ENCODE assay signal across 8 cellular contexts in genomic region chr12:89706551-89707348, GRCh38. TPM values are rescaled to one million over a fixed set of nuclear protein-coding genes. Genes with fewer than 3 reads are reported as not detected.
A peak's percentile ranks its signal among the peaks of the same experiment; 100 is the strongest.
DNase-seq lines count a peak whose midpoint lies in the region; ATAC-seq and TF ChIP-seq lines count a peak whose summit lies in the region.

No MANE protein-coding gene starts in this region.

- H3K36me3 Mint-ChIP-seq in activated B cell treated with CpG ODN at 0.5 μM for 24 hours (ENCODE audit: low read depth) (peaks cover 19% of the 10 kb centered on the region), glutamatergic neuron (ENCODE audit: unreplicated experiment) (no peaks in the 10 kb centered on the region)

- no peak for TF ChIP-seq POLR2A in gastrocnemius medialis (IDR thresholded peaks at IDR 0.05)
- TF ChIP-seq POLR2A in prostate gland (IDR thresholded peaks at IDR 0.05), result no peak

- peak overlapping the region; percentile 93 for H3K27ac Mint-ChIP-seq in activated B cell treated with CpG ODN at 0.5 μM for 24 hours
- no peak overlapping the region for H3K27ac Mint-ChIP-seq in glutamatergic neuron (ENCODE audit: unreplicated experiment)

- peaks cover 64% of the 10 kb centered on the region for H3K4me1 Mint-ChIP-seq in activated B cell treated with CpG ODN at 0.5 μM for 24 hours
- H3K4me1 Mint-ChIP-seq in glutamatergic neuron (ENCODE audit: low read depth, unreplicated experiment), result peaks cover 13% of the 10 kb centered on the region

- H3K4me1 ChIP-seq in HUES48 (ENCODE audit: control insufficient read depth, insufficient read depth, low read length) (peaks cover 9% of the 10 kb centered on the region), gastrocnemius medialis (peaks cover 31 to 58% of the 10 kb centered on the region in 2 donors), prostate gland (replicated peaks) (no peaks in the 10 kb centered on the region)

- H3K4me3 ChIP-seq in HUES48 (ENCODE audit: low read depth, low read length) (peak overlapping the region; percentile 96), gastrocnemius medialis (peak overlapping the region; percentile 76 to 96 (median 92)), prostate gland (peak overlapping the region in 1 of 2 donors; percentile 96)

- H3K27ac ChIP-seq in HUES48 (ENCODE audit: low read depth, low read length), result no peak overlapping the region
- H3K27ac ChIP-seq in gastrocnemius medialis, result peak overlapping the region; percentile 97 to 99 (median 98)
- no peak overlapping the region for H3K27ac ChIP-seq in prostate gland

- H3K36me3 ChIP-seq in HUES48 (ENCODE audit: control insufficient read depth, insufficient read depth, low read length) (no peaks in the 10 kb centered on the region), gastrocnemius medialis (no peaks in the 10 kb centered on the region), prostate gland (no peaks in the 10 kb centered on the region)

- POLR2A ChIA-PET in activated B cell treated with CpG ODN at 0.5 μM for 24 hours (lab: Charles Lee), result interaction anchor here (0.7 to 5.2 kb wide), 7 partner anchors 12 to 177 kb away, joined by 3 to 84 read pairs (median 3); no protein-coding TSS in a partner anchor

- H3K27me3 Mint-ChIP-seq in activated B cell treated with CpG ODN at 0.5 μM for 24 hours (no peaks in the 10 kb centered on the region), glutamatergic neuron (ENCODE audit: unreplicated experiment) (peaks cover 8% of the 10 kb centered on the region)

- TF ChIP-seq CTCF in activated B cell treated with CpG ODN at 0.5 μM for 24 hours (IDR thresholded peaks at IDR 0.05), result no peak
- TF ChIP-seq CTCF in glutamatergic neuron (IDR thresholded peaks at IDR 0.05; ENCODE audit: partially characterized antibody, unreplicated experiment), result no peak
- no peak for TF ChIP-seq CTCF in gastrocnemius medialis (IDR thresholded peaks at IDR 0.05 in 4 of 5, conservative IDR thresholded peaks at IDR 0.05 in 1 of 5)
- TF ChIP-seq CTCF in prostate gland (IDR thresholded peaks at IDR 0.05), result no peak

- peak overlapping the region; percentile 96 for H3K4me3 Mint-ChIP-seq in activated B cell treated with CpG ODN at 0.5 μM for 24 hours
- peak overlapping the region; percentile 99 for H3K4me3 Mint-ChIP-seq in glutamatergic neuron (ENCODE audit: unreplicated experiment)

- CTCF ChIA-PET in activated B cell treated with CpG ODN at 0.5 μM for 24 hours (lab: Charles Lee), result interaction anchor here (1.3 to 2.8 kb wide), 2 partner anchors 221 to 306 kb away, joined by 3 to 13 read pairs; no protein-coding TSS in a partner anchor

- ATAC-seq in activated B cell treated with CpG ODN at 0.5 μM for 24 hours (ENCODE audit: low read depth) (no peak), gastrocnemius medialis (no peak), HG03045 (IDR thresholded peaks at IDR 0.05; ENCODE audit: unreplicated experiment) (no peak)

- H3K9ac ChIP-seq in HUES48 (ENCODE audit: low read depth, low read length), result no peak overlapping the region

- intact Hi-C loops in activated B cell treated with CpG ODN at 0.5 μM for 24 hours (cut with micrococcal nuclease) (loop anchor here (2.0 to 5.0 kb wide), 3 partner anchors 42 to 546 kb away; partner anchors contain the start of gene DUSP6), gastrocnemius medialis (cut with DNase I; ENCODE audit: low total_unique reads) (loop anchor here (5.0 to 10.0 kb wide), 3 partner anchors 159 to 1562 kb away; partner anchors contain the start of genes CEP290, POC1B and TMTC3), prostate gland (cut with DNase I) (loop anchor here (5.0 kb wide), 2 partner anchors 164 to 246 kb away; no protein-coding TSS in a partner anchor)

- in situ Hi-C loops in gastrocnemius medialis (cut with MboI; ENCODE audit: low sequenced_read_pairs in 4 of 4), result no loop called here

- H3K27me3 ChIP-seq in HUES48 (ENCODE audit: control insufficient read depth, insufficient read depth, low read length), result peaks cover 44% of the 10 kb centered on the region
- H3K27me3 ChIP-seq in gastrocnemius medialis, result no peaks in the 10 kb centered on the region
- no peaks in the 10 kb centered on the region for H3K27me3 ChIP-seq in prostate gland (replicated peaks; ENCODE audit: insufficient read depth)

- 60% methylated on average over 13 of the region's 13 CpGs for WGBS in prostate gland

- DNase-seq in COLO829 (ENCODE audit: low spot score) (peak; percentile 34), activated B cell treated with CpG ODN at 0.5 μM for 24 hours (no peak), glutamatergic neuron (no peak), gastrocnemius medialis (peak in 1 of 2 donors; percentile 32), prostate gland (ENCODE audit: low spot score) (no peak), T1000 (lab: John Stamatoyannopoulos, UW) (no peak)

- no peaks in the 10 kb centered on the region for H3K9me3 ChIP-seq in HUES48 (ENCODE audit: control insufficient read depth, insufficient read depth, low read length)
- no peaks in the 10 kb centered on the region for H3K9me3 ChIP-seq in gastrocnemius medialis
- no peaks in the 10 kb centered on the region for H3K9me3 ChIP-seq in prostate gland

- H3K9me3 Mint-ChIP-seq in activated B cell treated with CpG ODN at 0.5 μM for 24 hours, result no peaks in the 10 kb centered on the region
- peaks cover 21% of the 10 kb centered on the region for H3K9me3 Mint-ChIP-seq in glutamatergic neuron (ENCODE audit: unreplicated experiment)

RNA-seq across cellular contexts. Expression of gene ATP2B1, which starts 1.9 kb away (rescaled TPM):
- total RNA-seq in activated B cell treated with CpG ODN at 0.5 μM for 24 hours (110 and 136 TPM in 2 replicates), glutamatergic neuron (ENCODE audit: unreplicated experiment) (61.2 TPM), gastrocnemius medialis (10 to 100 TPM; 32.9 to 52.8 (median 47.1) TPM), prostate gland (10 to 100 TPM; 16.4 to 80.3 TPM)

Comparison
In these comparisons a context has a peak if more than half of its experiments do, and no peak if none do; other contexts are left out.
1. H3K27ac ChIP-seq: peak in gastrocnemius medialis (4 of 4); none in HUES48 (single experiment) and prostate gland (0 of 2).